Comparison of ENCODE assay signal across 8 cellular contexts in the genomic region with DNA sequence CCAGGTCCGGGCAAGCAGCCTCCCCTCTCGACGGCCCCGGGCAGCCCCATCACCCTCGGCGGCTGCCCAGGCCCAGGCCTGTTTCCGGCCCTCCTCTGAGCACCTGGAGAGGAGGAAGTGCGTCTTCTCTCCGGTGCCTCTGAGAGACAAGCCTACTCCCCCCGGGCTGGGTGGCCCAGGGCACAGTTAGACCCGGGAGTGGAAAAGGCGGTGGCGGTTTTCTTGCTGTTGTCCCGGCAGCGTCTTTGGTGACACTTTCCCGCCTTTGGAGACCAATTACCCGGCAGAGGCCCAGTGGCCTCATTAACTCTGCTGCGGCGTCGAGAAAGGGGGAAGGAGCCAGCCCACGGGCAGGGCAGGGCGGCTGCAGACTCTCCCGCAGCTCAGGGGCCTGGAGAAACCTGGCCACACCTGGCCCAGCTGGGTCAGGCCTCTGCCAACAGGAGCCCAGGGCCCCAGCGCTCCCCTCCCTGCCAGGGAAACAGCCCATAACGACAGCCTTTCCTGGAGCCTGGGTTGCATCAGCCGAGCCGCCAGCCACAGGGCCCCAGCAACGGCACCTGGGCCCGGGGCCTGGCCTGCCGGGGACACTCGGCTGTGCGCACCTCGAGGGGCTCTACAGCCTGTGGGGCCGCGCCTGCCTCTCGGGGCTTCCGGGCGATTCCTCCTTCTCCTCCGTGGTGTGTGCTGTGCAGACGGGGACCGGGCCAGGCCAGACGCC. TPM values are rescaled to one million over a fixed set of nuclear protein-coding genes. Genes with fewer than 3 reads are reported as not detected.
DNase-seq lines count a peak whose midpoint lies in the region; ATAC-seq and TF ChIP-seq lines count a peak whose summit lies in the region.

No MANE protein-coding gene starts in this region.

- CTCF ChIA-PET in Caco-2 (lab: Charles Lee) = no interaction called here

- H3K9me3 Mint-ChIP-seq in CD4-positive, CD25-positive, alpha-beta regulatory T cell = no peaks in the 10 kb centered on the region
- H3K9me3 Mint-ChIP-seq in Caco-2 (ENCODE audit: unreplicated experiment) = no peaks in the 10 kb centered on the region

- no peaks in the 10 kb centered on the region for H3K36me3 Mint-ChIP-seq in CD4-positive, CD25-positive, alpha-beta regulatory T cell
- H3K36me3 Mint-ChIP-seq in Caco-2 (ENCODE audit: insufficient read depth, unreplicated experiment) = no peaks in the 10 kb centered on the region

- H3K4me3 ChIP-seq in CD4-positive, CD25-positive, alpha-beta regulatory T cell (ENCODE audit: low read depth, low read length) = no peak overlapping the region
- H3K4me3 ChIP-seq in Caco-2 (ENCODE audit: low read depth, low read length) = no peak overlapping the region

- H3K36me3 ChIP-seq in CD4-positive, CD25-positive, alpha-beta regulatory T cell (ENCODE audit: control insufficient read depth, insufficient read depth, low read length) = no peaks in the 10 kb centered on the region
- H3K36me3 ChIP-seq in Caco-2 (ENCODE audit: control insufficient read depth, insufficient read depth, low read length) = no peaks in the 10 kb centered on the region

- POLR2A ChIA-PET in Caco-2 (lab: Charles Lee) = no interaction called here

- H3K4me1 Mint-ChIP-seq in CD4-positive, CD25-positive, alpha-beta regulatory T cell = peaks cover 0 to 16% (median 5%) of the 10 kb centered on the region in 4 donors
- H3K4me1 Mint-ChIP-seq in Caco-2 (ENCODE audit: low read depth, unreplicated experiment) = no peaks in the 10 kb centered on the region

- no peak for TF ChIP-seq RAD21 in Ishikawa (IDR thresholded peaks at IDR 0.05; ENCODE audit: low read depth)

- peak overlapping the region; percentile 93 to 97 (median 96) for H3K27ac Mint-ChIP-seq in CD4-positive, CD25-positive, alpha-beta regulatory T cell
- no peak overlapping the region for H3K27ac Mint-ChIP-seq in Caco-2 (ENCODE audit: unreplicated experiment)

- no peak for TF ChIP-seq EP300 in Ishikawa (IDR thresholded peaks at IDR 0.05; ENCODE audit: borderline replicate concordance)

- no peaks in the 10 kb centered on the region for H3K9me3 ChIP-seq in CD4-positive, CD25-positive, alpha-beta regulatory T cell (ENCODE audit: control insufficient read depth in 2 of 2, low read length in 2 of 2)
- H3K9me3 ChIP-seq in Caco-2 = no peaks in the 10 kb centered on the region

- peak overlapping the region; percentile 85 for H3K27ac ChIP-seq in CD4-positive, CD25-positive, alpha-beta regulatory T cell (ENCODE audit: insufficient read depth, low read length, poor library complexity, severe bottlenecking)
- peak overlapping the region; percentile 61 for H3K27ac ChIP-seq in epithelial cell of prostate

- ATAC-seq in CD4-positive, CD25-positive, alpha-beta regulatory T cell (ENCODE audit: low read depth in 2 of 2) = peak; percentile 95 to 96

- H3K27me3 ChIP-seq in CD4-positive, CD25-positive, alpha-beta regulatory T cell (ENCODE audit: control insufficient read depth, insufficient read depth, low read length) = no peaks in the 10 kb centered on the region
- no peaks in the 10 kb centered on the region for H3K27me3 ChIP-seq in Caco-2 (replicated peaks; ENCODE audit: control insufficient read depth, insufficient read depth, low read length)

- no TSS peak for BruUV-seq in Caco-2 (replicated peaks; lab: Mats Ljungman, UMichigan)

- peak overlapping the region; percentile 43 to 87 (median 69) for H3K4me3 Mint-ChIP-seq in CD4-positive, CD25-positive, alpha-beta regulatory T cell
- H3K4me3 Mint-ChIP-seq in Caco-2 (ENCODE audit: unreplicated experiment) = no peak overlapping the region

- intact Hi-C loops in Caco-2 (cut with micrococcal nuclease; ENCODE audit: unreplicated experiment) = no loop called here

- DNase-seq in CD4-positive, CD25-positive, alpha-beta regulatory T cell = peak; percentile 37 to 80 (median 74)
- DNase-seq in UCSD-AML1 (lab: John Stamatoyannopoulos, UW; ENCODE audit: unreplicated experiment) = peak; percentile 35
- no peak for DNase-seq in epithelial cell of prostate (ENCODE audit: low read depth, low spot score)
- DNase-seq in stimulated activated CD4-positive, alpha-beta T cell treated with anti-CD3 and anti-CD28 coated beads, TNF-alpha, amount 100 ng/mL, for 48 hours (ENCODE audit: low read depth in 3 of 3) = peak; percentile 26 to 61 (median 59)
- DNase-seq in HPDE6-E6E7 (ENCODE audit: extremely low spot score) = no peak
- no peak for DNase-seq in Caco-2
- DNase-seq in HUDEP-2 (lab: John Stamatoyannopoulos, UW; ENCODE audit: unreplicated experiment in 76 of 76) = no peak

- peaks cover 23% of the 10 kb centered on the region for H3K4me1 ChIP-seq in CD4-positive, CD25-positive, alpha-beta regulatory T cell (ENCODE audit: control insufficient read depth, insufficient read depth, low read length, poor library complexity, severe bottlenecking)
- H3K4me1 ChIP-seq in Caco-2 = no peaks in the 10 kb centered on the region; the same call in 1 of the 2 replicates

- no peaks in the 10 kb centered on the region for H3K27me3 Mint-ChIP-seq in CD4-positive, CD25-positive, alpha-beta regulatory T cell
- no peaks in the 10 kb centered on the region for H3K27me3 Mint-ChIP-seq in Caco-2 (ENCODE audit: insufficient read depth, unreplicated experiment)

- no peak for TF ChIP-seq CTCF in Caco-2 (IDR thresholded peaks at IDR 0.05; ENCODE audit: insufficient read depth in 1 of 2, low read depth in 1 of 2, low read length in 1 of 2, severe bottlenecking in 1 of 2, unreplicated experiment in 1 of 2)

TF ChIP-seq in Ishikawa, 13 proteins besides CTCF, POLR2A, EP300 and RAD21:
- TF ChIP-seq TCF12 (IDR thresholded peaks at IDR 0.05; ENCODE audit: low read depth) = 0 out of 2 replicates have a peak, but pooled peaks have one; percentile 21
- TF ChIP-seq CEBPB (IDR thresholded peaks at IDR 0.05) = no peak

RNA-seq across cellular contexts. Expression of gene C1orf159, which starts 28.4 kb away (rescaled TPM):
- 20.0 TPM for total RNA-seq in CD4-positive, CD25-positive, alpha-beta regulatory T cell
- 1 to 10 TPM; 3.0 to 6.3 (median 4.7) TPM for polyA plus RNA-seq in CD4-positive, CD25-positive, alpha-beta regulatory T cell
- 12.9 and 14.0 TPM in 2 replicates for total RNA-seq in Caco-2 (2022)

RNA-seq across cellular contexts. Expression of gene TTLL10, which starts 29.4 kb away (rescaled TPM):
- not detected for total RNA-seq in CD4-positive, CD25-positive, alpha-beta regulatory T cell
- polyA plus RNA-seq in CD4-positive, CD25-positive, alpha-beta regulatory T cell = not detected
- total RNA-seq in Caco-2 (2022) = 0.29 and 1.2 TPM in 2 replicates

Comparison
In these comparisons a context has a peak if more than half of its experiments do, and no peak if none do; other contexts are left out.
1. DNase-seq: peak in CD4-positive, CD25-positive, alpha-beta regulatory T cell (3 of 3), UCSD-AML1 (single experiment) and stimulated activated CD4-positive, alpha-beta T cell treated with anti-CD3 and anti-CD28 coated beads, TNF-alpha, amount 100 ng/mL, for 48 hours (3 of 3); none in epithelial cell of prostate (single experiment), HPDE6-E6E7 (single experiment), Caco-2 (0 of 2) and HUDEP-2 (0 of 76).